8 cellular contexts compared by ENCODE assay signal in the genomic region with DNA sequence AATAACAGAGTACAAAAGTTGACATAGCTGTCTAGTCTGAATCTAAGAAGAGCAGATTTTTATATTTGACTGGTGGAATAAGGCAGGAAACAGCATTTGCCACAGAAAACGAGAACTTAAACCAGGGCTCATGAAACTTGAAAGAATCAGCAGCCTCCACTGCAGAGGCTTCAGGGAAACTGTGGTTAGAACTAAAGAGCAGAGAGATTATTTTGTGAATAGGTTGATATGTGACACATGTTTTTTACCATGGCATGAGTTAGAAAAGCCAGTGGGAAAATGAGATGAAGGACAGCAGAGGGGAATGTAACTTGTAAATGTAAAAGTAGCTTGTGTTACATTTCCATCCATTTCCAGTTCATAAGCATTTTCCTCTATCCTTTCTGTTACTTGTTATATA.
DNase-seq lines count a peak whose midpoint lies in the region; ATAC-seq and TF ChIP-seq lines count a peak whose summit lies in the region.

No MANE protein-coding gene starts in this region.

- H3K27ac Mint-ChIP-seq in activated naive CD8-positive, alpha-beta T cell: peak overlapping the region; percentile 56

- H3K4me1 ChIP-seq in left lung: peaks cover 0 to 25% of the 10 kb centered on the region in 2 donors

- H3K36me3 ChIP-seq in left lung: no peaks in the 10 kb centered on the region

- no peak overlapping the region for H3K27ac ChIP-seq in left lung

- no peak for TF ChIP-seq CTCF in left lung (IDR thresholded peaks at IDR 0.05)

- H3K27me3 Mint-ChIP-seq in activated naive CD8-positive, alpha-beta T cell: no peaks in the 10 kb centered on the region

- no peak overlapping the region for H3K4me3 ChIP-seq in left lung

- no peaks in the 10 kb centered on the region for H3K9me3 ChIP-seq in left lung

- no peaks in the 10 kb centered on the region for H3K9me3 Mint-ChIP-seq in activated naive CD8-positive, alpha-beta T cell (ENCODE audit: low read depth)

- H3K36me3 Mint-ChIP-seq in activated naive CD8-positive, alpha-beta T cell: no peaks in the 10 kb centered on the region

- H3K27me3 ChIP-seq in left lung: no peaks in the 10 kb centered on the region

- ATAC-seq in GM18499 (IDR thresholded peaks at IDR 0.05; ENCODE audit: insufficient read depth, unreplicated experiment): peak; percentile 44
- peak; percentile 68 for ATAC-seq in GM21447 (IDR thresholded peaks at IDR 0.05; ENCODE audit: unreplicated experiment)
- peak; percentile 64 for ATAC-seq in HG03460 (IDR thresholded peaks at IDR 0.05; ENCODE audit: unreplicated experiment)
- no peak for ATAC-seq in left lung

- peaks cover 61% of the 10 kb centered on the region for H3K4me1 Mint-ChIP-seq in activated naive CD8-positive, alpha-beta T cell (ENCODE audit: low read depth)

- peak overlapping the region; percentile 36 for H3K4me3 Mint-ChIP-seq in activated naive CD8-positive, alpha-beta T cell

- intact Hi-C loops in left lung (cut with DNase I): no loop called here

- no peak for DNase-seq in left lung
- no peak for DNase-seq in stimulated activated naive CD4-positive, alpha-beta T cell treated with Interleukin-2 at 50 U/mL for 16 hours (lab: John Stamatoyannopoulos, UW)
- DNase-seq in NCI-H345 treated with DMSO at 0.1 percent for 48 hours (lab: John Stamatoyannopoulos, UW; ENCODE audit: unreplicated experiment): no peak
- no peak for DNase-seq in NCI-H1436 treated with DMSO at 0.1 percent for 48 hours (lab: John Stamatoyannopoulos, UW)
